ENCODE assay signal across 8 cellular contexts in genomic region chr17:12021604-12022003, GRCh38. TPM values are rescaled to one million over a fixed set of nuclear protein-coding genes. Genes with fewer than 3 reads are reported as not detected.
DNase-seq lines count a peak whose midpoint lies in the region; ATAC-seq and TF ChIP-seq lines count a peak whose summit lies in the region.

No MANE protein-coding gene starts in this region.

- ATAC-seq in GM18517 (IDR thresholded peaks at IDR 0.05; ENCODE audit: unreplicated experiment), result no peak
- no peak for ATAC-seq in HG03342 (IDR thresholded peaks at IDR 0.05; ENCODE audit: unreplicated experiment)

- peak overlapping the region; percentile 81 to 85 for H3K4me3 Mint-ChIP-seq in CD14-positive monocyte
- H3K4me3 Mint-ChIP-seq in dendritic cell treated with granulocyte-macrophage colony-stimulating factor and Interleukin-4, amounts not matched to agents 40 ng/mL and 50 ng/mL, for 4 days, result peak overlapping the region; percentile 74
- peak overlapping the region; percentile 86 for H3K4me3 Mint-ChIP-seq in nephron progenitor cell

- H3K27me3 Mint-ChIP-seq in CD14-positive monocyte (ENCODE audit: low read depth in 3 of 3) (peaks cover 11 to 15% (median 13%) of the 10 kb centered on the region in 3 donors), nephron progenitor cell (ENCODE audit: low read depth, poor library complexity) (peaks cover 18% of the 10 kb centered on the region)
- H3K27me3 Mint-ChIP-seq in dendritic cell treated with granulocyte-macrophage colony-stimulating factor and Interleukin-4, amounts not matched to agents 40 ng/mL and 50 ng/mL, for 4 days, result peaks cover 15% of the 10 kb centered on the region

- no peaks in the 10 kb centered on the region for H3K9me3 Mint-ChIP-seq in CD14-positive monocyte
- no peaks in the 10 kb centered on the region for H3K9me3 Mint-ChIP-seq in dendritic cell treated with granulocyte-macrophage colony-stimulating factor and Interleukin-4, amounts not matched to agents 40 ng/mL and 50 ng/mL, for 4 days
- H3K9me3 Mint-ChIP-seq in nephron progenitor cell, result no peaks in the 10 kb centered on the region

- peaks cover 33% of the 10 kb centered on the region for H3K4me1 Mint-ChIP-seq in CD14-positive monocyte
- H3K4me1 Mint-ChIP-seq in dendritic cell treated with granulocyte-macrophage colony-stimulating factor and Interleukin-4, amounts not matched to agents 40 ng/mL and 50 ng/mL, for 4 days (ENCODE audit: low read depth), result peaks cover 32% of the 10 kb centered on the region
- H3K4me1 Mint-ChIP-seq in nephron progenitor cell, result peaks cover 30% of the 10 kb centered on the region

- H3K27ac Mint-ChIP-seq in CD14-positive monocyte, result peak overlapping the region in 4 of 7 donors; percentile 25 to 83 (median 58)
- H3K27ac Mint-ChIP-seq in dendritic cell treated with granulocyte-macrophage colony-stimulating factor and Interleukin-4, amounts not matched to agents 40 ng/mL and 50 ng/mL, for 4 days, result peak overlapping the region; percentile 60
- H3K27ac Mint-ChIP-seq in nephron progenitor cell, result no peak overlapping the region

- H3K36me3 Mint-ChIP-seq in CD14-positive monocyte, result peaks cover 1 to 3% of the 10 kb centered on the region in 2 donors
- peaks cover 7% of the 10 kb centered on the region for H3K36me3 Mint-ChIP-seq in dendritic cell treated with granulocyte-macrophage colony-stimulating factor and Interleukin-4, amounts not matched to agents 40 ng/mL and 50 ng/mL, for 4 days (ENCODE audit: low read depth)
- H3K36me3 Mint-ChIP-seq in nephron progenitor cell (ENCODE audit: low read depth), result peaks cover 12% of the 10 kb centered on the region

- in situ Hi-C loops in KBM-7 (cut with MboI; ENCODE audit: low pct_unique_long_range_greater_than_20kb, low sequenced_read_pairs), result no loop called here

- intact Hi-C loops in CD14-positive monocyte (cut with micrococcal nuclease), result loop anchor here in 1 of 2 donors (2.0 kb wide), 1 partner anchor 25 kb away; the partner anchor contains the start of gene ZNF18
- intact Hi-C loops in dendritic cell treated with granulocyte-macrophage colony-stimulating factor and Interleukin-4, amounts not matched to agents 40 ng/mL and 50 ng/mL, for 4 days (cut with micrococcal nuclease), result no loop called here

- TF ChIP-seq CTCF in CD14-positive monocyte (IDR thresholded peaks at IDR 0.05) (no peak), nephron progenitor cell (IDR thresholded peaks at IDR 0.05) (no peak)

- DNase-seq in CD14-positive monocyte (ENCODE audit: low spot score) (no peak), KBM-7 (peak; percentile 17), nephron progenitor cell (no peak), HK-2 (ENCODE audit: unreplicated experiment) (no peak), mucosa of gallbladder (ENCODE audit: low spot score) (no peak)

RNA-seq across cellular contexts. Expression of gene MAP2K4, which starts 0.9 kb away (rescaled TPM):
- 10 to 100 TPM; 23.2 to 41.8 TPM for polyA plus RNA-seq in CD14-positive monocyte
- 27.9 TPM for total RNA-seq in mucosa of gallbladder

RNA-seq across cellular contexts. Expression of gene ZNF18, which starts 24.3 kb away (rescaled TPM):
- polyA plus RNA-seq in CD14-positive monocyte, result 1 to 10 TPM; 4.0 to 5.4 TPM
- total RNA-seq in mucosa of gallbladder, result 9.0 TPM
